25 cellular contexts compared by ENCODE assay signal in genomic region chr7:140597425-140597949, GRCh38. TPM values are rescaled to one million over a fixed set of nuclear protein-coding genes. Genes with fewer than 3 reads are reported as not detected.
A peak's percentile ranks its signal among the peaks of the same experiment; 100 is the strongest.
DNase-seq lines count a peak whose midpoint lies in the region; ATAC-seq, FAIRE-seq and TF ChIP-seq lines count a peak whose summit lies in the region.
"Had no signal": no experiment of that assay in that cellular context is flagged by ENCODE, and none has a peak within 500 bp of the region (broad histone marks: within the 10 kb centered on the region; RNA-seq: fewer than 3 reads in every experiment).

No MANE protein-coding gene starts in this region.

- FAIRE-seq in D721Med (lab: Jason Lieb, UNC) = no peak
- FAIRE-seq: islet of Langerhans had no signal

- DNase-seq in Daoy (ENCODE audit: low read depth) = peak; percentile 25
- DNase-seq in astrocyte of the hippocampus (ENCODE audit: low read depth, low spot score) = peak; percentile 31
- DNase-seq in left ventricle myocardium superior = peak; percentile 46
- DNase-seq in sciatic nerve (ENCODE audit: low spot score) = peak; percentile 66
- DNase-seq in D721Med (ENCODE audit: insufficient read length, low spot score) = no peak
- DNase-seq in activated CD4-positive, alpha-beta T cell treated with anti-CD3 and anti-CD28 coated beads for 4 hours = no peak
- DNase-seq in NCI-H526 (lab: John Stamatoyannopoulos, UW) = no peak
- DNase-seq: ACHN; activated CD4-positive, alpha-beta memory T cell treated with anti-CD3 and anti-CD28 coated beads, Interleukin-2, amount 10 ng/mL, durations not matched to agents 7 days and 5 days; activated gamma-delta T cell; Caco-2; dermis blood vessel endothelial cell; hypothalamus; mammary epithelial cell; NCI-H1417 treated with DMSO at 0.1 percent for 48 hours; NCI-H2107; NCI-H510A; NK-92 treated with Interleukin-12 subunit alpha and Interleukin-12 subunit beta, amount 100 ng/mL, for 24 hours; occipital lobe; Peyer's patch; retina; SK-N-SH had no signal

- no peak for TF ChIP-seq CTCF in D721Med (IDR thresholded peaks at IDR 0.05; ENCODE audit: insufficient read depth, missing control alignments)

- peak; percentile 70 for ATAC-seq in left ventricle myocardium superior
- ATAC-seq in sciatic nerve = peak; percentile 87
- ATAC-seq in HG02852 (IDR thresholded peaks at IDR 0.05; ENCODE audit: unreplicated experiment) = no peak
- ATAC-seq: WTC11 had no signal

- intact Hi-C loops in left ventricle myocardium superior (cut with micrococcal nuclease) (no loop called here), sciatic nerve (cut with DNase I) (no loop called here)

RNA-seq across cellular contexts. Expression of gene DENND2A, which starts 43.1 kb away (rescaled TPM):
- 5.4 and 6.5 TPM in 2 replicates for total RNA-seq in Daoy (2014; rRNA removed; shearing (Covaris generic))
- 14.4 TPM for total RNA-seq in left ventricle myocardium superior
- 37.6 TPM for total RNA-seq in sciatic nerve
- total RNA-seq: activated CD4-positive, alpha-beta memory T cell treated with anti-CD3 and anti-CD28 coated beads, Interleukin-2, amount 10 ng/mL, durations not matched to agents 7 days and 5 days had no signal

Comparison
In these comparisons a context has a peak if more than half of its experiments do, and no peak if none do; other contexts are left out.
1. DNase-seq: peak in Daoy (single experiment), astrocyte of the hippocampus (single experiment), left ventricle myocardium superior (single experiment) and sciatic nerve (single experiment); none in D721Med (single experiment), activated CD4-positive, alpha-beta T cell treated with anti-CD3 and anti-CD28 coated beads for 4 hours (0 of 2) and NCI-H526 (0 of 2).